Comparison of ENCODE assay signal across 2 cellular contexts in the genomic region with DNA sequence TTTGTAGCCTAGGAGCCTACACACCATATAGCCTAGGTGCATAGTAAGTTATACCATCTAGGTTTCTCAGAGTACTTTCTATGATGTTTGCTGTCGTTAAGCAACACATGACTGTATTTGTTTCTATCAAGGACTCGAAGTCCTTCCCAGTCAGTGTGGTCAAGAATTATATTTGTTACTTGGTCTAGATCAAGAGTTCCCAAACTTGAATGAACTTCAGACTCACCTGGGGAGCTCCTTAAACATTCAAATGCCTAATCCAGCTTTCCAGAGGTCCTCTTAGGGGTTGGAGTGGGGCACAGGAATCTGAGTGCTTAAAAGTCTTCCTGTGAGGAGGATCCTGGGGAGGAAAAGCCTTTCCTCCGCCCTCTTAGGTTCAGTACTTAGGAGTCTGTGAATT.
TF ChIP-seq lines count a peak whose summit lies in the region.

No MANE protein-coding gene starts in this region.

TF ChIP-seq in GM23338, 12 proteins besides CTCF, POLR2A, EP300 and RAD21 (continued from another document):
- TF ChIP-seq, protein P1, sequence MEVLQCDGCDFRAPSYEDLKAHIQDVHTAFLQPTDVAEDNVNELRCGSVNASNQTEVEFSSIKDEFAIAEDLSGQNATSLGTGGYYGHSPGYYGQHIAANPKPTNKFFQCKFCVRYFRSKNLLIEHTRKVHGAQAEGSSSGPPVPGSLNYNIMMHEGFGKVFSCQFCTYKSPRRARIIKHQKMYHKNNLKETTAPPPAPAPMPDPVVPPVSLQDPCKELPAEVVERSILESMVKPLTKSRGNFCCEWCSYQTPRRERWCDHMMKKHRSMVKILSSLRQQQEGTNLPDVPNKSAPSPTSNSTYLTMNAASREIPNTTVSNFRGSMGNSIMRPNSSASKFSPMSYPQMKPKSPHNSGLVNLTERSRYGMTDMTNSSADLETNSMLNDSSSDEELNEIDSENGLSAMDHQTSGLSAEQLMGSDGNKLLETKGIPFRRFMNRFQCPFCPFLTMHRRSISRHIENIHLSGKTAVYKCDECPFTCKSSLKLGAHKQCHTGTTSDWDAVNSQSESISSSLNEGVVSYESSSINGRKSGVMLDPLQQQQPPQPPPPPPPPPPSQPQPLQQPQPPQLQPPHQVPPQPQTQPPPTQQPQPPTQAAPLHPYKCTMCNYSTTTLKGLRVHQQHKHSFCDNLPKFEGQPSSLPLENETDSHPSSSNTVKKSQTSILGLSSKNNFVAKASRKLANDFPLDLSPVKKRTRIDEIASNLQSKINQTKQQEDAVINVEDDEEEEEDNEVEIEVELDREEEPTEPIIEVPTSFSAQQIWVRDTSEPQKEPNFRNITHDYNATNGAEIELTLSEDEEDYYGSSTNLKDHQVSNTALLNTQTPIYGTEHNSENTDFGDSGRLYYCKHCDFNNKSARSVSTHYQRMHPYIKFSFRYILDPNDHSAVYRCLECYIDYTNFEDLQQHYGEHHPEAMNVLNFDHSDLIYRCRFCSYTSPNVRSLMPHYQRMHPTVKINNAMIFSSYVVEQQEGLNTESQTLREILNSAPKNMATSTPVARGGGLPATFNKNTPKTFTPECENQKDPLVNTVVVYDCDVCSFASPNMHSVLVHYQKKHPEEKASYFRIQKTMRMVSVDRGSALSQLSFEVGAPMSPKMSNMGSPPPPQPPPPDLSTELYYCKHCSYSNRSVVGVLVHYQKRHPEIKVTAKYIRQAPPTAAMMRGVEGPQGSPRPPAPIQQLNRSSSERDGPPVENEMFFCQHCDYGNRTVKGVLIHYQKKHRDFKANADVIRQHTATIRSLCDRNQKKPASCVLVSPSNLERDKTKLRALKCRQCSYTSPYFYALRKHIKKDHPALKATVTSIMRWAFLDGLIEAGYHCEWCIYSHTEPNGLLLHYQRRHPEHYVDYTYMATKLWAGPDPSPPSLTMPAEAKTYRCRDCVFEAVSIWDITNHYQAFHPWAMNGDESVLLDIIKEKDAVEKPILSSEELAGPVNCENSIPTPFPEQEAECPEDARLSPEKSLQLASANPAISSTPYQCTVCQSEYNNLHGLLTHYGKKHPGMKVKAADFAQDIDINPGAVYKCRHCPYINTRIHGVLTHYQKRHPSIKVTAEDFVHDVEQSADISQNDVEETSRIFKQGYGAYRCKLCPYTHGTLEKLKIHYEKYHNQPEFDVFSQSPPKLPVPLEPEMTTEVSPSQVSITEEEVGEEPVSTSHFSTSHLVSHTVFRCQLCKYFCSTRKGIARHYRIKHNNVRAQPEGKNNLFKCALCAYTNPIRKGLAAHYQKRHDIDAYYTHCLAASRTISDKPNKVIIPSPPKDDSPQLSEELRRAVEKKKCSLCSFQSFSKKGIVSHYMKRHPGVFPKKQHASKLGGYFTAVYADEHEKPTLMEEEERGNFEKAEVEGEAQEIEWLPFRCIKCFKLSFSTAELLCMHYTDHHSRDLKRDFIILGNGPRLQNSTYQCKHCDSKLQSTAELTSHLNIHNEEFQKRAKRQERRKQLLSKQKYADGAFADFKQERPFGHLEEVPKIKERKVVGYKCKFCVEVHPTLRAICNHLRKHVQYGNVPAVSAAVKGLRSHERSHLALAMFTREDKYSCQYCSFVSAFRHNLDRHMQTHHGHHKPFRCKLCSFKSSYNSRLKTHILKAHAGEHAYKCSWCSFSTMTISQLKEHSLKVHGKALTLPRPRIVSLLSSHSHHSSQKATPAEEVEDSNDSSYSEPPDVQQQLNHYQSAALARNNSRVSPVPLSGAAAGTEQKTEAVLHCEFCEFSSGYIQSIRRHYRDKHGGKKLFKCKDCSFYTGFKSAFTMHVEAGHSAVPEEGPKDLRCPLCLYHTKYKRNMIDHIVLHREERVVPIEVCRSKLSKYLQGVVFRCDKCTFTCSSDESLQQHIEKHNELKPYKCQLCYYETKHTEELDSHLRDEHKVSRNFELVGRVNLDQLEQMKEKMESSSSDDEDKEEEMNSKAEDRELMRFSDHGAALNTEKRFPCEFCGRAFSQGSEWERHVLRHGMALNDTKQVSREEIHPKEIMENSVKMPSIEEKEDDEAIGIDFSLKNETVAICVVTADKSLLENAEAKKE (CRISPR knock-in tag; IDR thresholded peaks at IDR 0.05) = no peak
- TF ChIP-seq ZNF331 (CRISPR knock-in tag; IDR thresholded peaks at IDR 0.05; ENCODE audit: low read depth) (no peak), POLR2AphosphoS5 (IDR thresholded peaks at IDR 0.05; ENCODE audit: low read depth) (no peak), JUNB (IDR thresholded peaks at IDR 0.05; ENCODE audit: unreplicated experiment) (no peak), CREB1 (CRISPR knock-in tag; IDR thresholded peaks at IDR 0.05; ENCODE audit: low read depth) (no peak), EZH2 (IDR thresholded peaks at IDR 0.05; ENCODE audit: low read depth, unreplicated experiment) (no peak), NANOG (IDR thresholded peaks at IDR 0.05; ENCODE audit: borderline replicate concordance) (no peak), EZH2phosphoT487 (IDR thresholded peaks at IDR 0.05; ENCODE audit: unreplicated experiment) (no peak)
- TF ChIP-seq, protein P2, sequence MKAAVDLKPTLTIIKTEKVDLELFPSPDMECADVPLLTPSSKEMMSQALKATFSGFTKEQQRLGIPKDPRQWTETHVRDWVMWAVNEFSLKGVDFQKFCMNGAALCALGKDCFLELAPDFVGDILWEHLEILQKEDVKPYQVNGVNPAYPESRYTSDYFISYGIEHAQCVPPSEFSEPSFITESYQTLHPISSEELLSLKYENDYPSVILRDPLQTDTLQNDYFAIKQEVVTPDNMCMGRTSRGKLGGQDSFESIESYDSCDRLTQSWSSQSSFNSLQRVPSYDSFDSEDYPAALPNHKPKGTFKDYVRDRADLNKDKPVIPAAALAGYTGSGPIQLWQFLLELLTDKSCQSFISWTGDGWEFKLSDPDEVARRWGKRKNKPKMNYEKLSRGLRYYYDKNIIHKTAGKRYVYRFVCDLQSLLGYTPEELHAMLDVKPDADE (IDR thresholded peaks at IDR 0.05) = no peak
- TF ChIP-seq, protein P3, sequence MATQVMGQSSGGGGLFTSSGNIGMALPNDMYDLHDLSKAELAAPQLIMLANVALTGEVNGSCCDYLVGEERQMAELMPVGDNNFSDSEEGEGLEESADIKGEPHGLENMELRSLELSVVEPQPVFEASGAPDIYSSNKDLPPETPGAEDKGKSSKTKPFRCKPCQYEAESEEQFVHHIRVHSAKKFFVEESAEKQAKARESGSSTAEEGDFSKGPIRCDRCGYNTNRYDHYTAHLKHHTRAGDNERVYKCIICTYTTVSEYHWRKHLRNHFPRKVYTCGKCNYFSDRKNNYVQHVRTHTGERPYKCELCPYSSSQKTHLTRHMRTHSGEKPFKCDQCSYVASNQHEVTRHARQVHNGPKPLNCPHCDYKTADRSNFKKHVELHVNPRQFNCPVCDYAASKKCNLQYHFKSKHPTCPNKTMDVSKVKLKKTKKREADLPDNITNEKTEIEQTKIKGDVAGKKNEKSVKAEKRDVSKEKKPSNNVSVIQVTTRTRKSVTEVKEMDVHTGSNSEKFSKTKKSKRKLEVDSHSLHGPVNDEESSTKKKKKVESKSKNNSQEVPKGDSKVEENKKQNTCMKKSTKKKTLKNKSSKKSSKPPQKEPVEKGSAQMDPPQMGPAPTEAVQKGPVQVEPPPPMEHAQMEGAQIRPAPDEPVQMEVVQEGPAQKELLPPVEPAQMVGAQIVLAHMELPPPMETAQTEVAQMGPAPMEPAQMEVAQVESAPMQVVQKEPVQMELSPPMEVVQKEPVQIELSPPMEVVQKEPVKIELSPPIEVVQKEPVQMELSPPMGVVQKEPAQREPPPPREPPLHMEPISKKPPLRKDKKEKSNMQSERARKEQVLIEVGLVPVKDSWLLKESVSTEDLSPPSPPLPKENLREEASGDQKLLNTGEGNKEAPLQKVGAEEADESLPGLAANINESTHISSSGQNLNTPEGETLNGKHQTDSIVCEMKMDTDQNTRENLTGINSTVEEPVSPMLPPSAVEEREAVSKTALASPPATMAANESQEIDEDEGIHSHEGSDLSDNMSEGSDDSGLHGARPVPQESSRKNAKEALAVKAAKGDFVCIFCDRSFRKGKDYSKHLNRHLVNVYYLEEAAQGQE (IDR thresholded peaks at IDR 0.05; ENCODE audit: unreplicated experiment) = no peak

TF ChIP-seq in GM12891, 5 proteins besides CTCF, POLR2A, EP300 and RAD21 (continued from another document):
- TF ChIP-seq TAF1 (IDR thresholded peaks at IDR 0.05; ENCODE audit: low read depth, low read length) = no peak
- no peak for TF ChIP-seq POU2F2 (IDR thresholded peaks at IDR 0.05; ENCODE audit: low read depth, low read length)
- TF ChIP-seq PAX5 (IDR thresholded peaks at IDR 0.05; ENCODE audit: insufficient read depth, low read length, severe bottlenecking) = no peak
- TF ChIP-seq SPI1 (IDR thresholded peaks at IDR 0.05; ENCODE audit: low read depth, low read length) = no peak
